Comparison of ENCODE assay signal across 1 cellular context in the genomic region with DNA sequence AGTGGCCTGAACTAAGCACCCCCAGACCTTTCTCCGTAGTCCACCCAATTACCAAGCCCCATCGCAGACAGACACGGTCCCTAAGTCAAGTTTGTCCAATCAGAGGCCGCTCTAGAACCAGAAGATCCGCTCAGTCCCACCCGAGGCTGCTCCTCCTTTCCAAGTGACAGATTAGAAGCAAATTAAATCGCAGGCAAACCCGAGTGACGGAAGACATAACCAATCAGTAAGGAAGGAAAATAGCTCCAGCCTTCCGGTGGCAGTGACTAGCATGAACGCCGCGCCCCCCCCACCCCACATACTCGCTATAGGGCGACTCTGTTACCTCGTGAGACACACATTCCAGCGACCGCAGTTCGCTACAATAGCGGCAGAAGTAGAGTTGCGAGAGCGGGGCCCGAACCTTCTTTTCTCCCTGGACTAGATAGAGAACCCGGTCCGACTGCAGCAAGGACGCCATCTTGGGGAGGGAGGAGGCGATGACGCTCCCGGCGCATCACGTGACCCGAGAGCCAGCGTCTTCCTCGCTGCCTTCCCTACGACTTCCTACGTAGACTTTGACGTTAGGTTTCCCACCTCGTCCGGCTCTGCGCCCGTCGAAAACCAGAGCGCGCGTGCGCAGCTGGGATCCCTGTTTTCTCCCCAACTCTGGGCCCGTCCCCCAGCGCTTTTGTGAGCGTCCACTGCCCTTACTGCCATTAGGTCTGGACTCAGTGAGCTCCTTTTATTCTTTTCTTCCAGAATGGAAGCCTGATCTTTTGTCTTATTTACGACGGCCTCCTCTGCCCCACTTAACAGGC.
TF ChIP-seq lines count a peak whose summit lies in the region.

Gene DCTN4 (minus strand): TSS at position 484 of the 800 bp plus-strand sequence. CDS start 24 bp downstream, at position 460.

TF ChIP-seq in HepG2, 621 proteins besides CTCF, POLR2A, EP300 and RAD21 (continued from another document and continues in another):
- peak; percentile 29; the same call in 1 of the 2 replicates for TF ChIP-seq ARID5B (CRISPR knock-in tag; IDR thresholded peaks at IDR 0.05)
- peak; percentile 98 for TF ChIP-seq HOXA3 (CRISPR knock-in tag; IDR thresholded peaks at IDR 0.05)
- no peak for TF ChIP-seq ZFP36L2 (CRISPR knock-in tag; IDR thresholded peaks at IDR 0.05)
- no peak for TF ChIP-seq SATB2 (CRISPR knock-in tag; IDR thresholded peaks at IDR 0.05)
- TF ChIP-seq ZNF180 (CRISPR knock-in tag; IDR thresholded peaks at IDR 0.05; ENCODE audit: borderline replicate concordance, low read depth), result no peak
- TF ChIP-seq ZNF777 (CRISPR knock-in tag; IDR thresholded peaks at IDR 0.05), result peak; percentile 94
- TF ChIP-seq, protein P1, sequence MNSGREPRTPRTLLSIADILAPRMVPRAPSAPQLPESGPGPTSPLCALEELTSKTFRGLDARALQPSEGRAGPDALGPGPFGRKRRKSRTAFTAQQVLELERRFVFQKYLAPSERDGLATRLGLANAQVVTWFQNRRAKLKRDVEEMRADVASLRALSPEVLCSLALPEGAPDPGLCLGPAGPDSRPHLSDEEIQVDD (CRISPR knock-in tag; IDR thresholded peaks at IDR 0.05; ENCODE audit: borderline replicate concordance), result no peak
- peak; percentile 86 for TF ChIP-seq GABPB1 (CRISPR knock-in tag; IDR thresholded peaks at IDR 0.05)
- no peak for TF ChIP-seq ATF5 (CRISPR knock-in tag; IDR thresholded peaks at IDR 0.05; ENCODE audit: low read depth)
- no peak for TF ChIP-seq ZNF839 (CRISPR knock-in tag; IDR thresholded peaks at IDR 0.05; ENCODE audit: borderline replicate concordance)
- TF ChIP-seq CREB3 (CRISPR knock-in tag; IDR thresholded peaks at IDR 0.05), result no peak
- no peak for TF ChIP-seq FOXA1 (IDR thresholded peaks at IDR 0.05)
- TF ChIP-seq FOXA1 (CRISPR knock-in tag; IDR thresholded peaks at IDR 0.05), result no peak
- 0 out of 2 replicates have a peak, but pooled peaks have one; percentile 15 for TF ChIP-seq SNAI1 (CRISPR knock-in tag; IDR thresholded peaks at IDR 0.05; ENCODE audit: borderline replicate concordance)
- no peak for TF ChIP-seq RARA (CRISPR knock-in tag; IDR thresholded peaks at IDR 0.05)
- peak; percentile 52; the same call in 1 of the 2 replicates for TF ChIP-seq DMAP1 (CRISPR knock-in tag; IDR thresholded peaks at IDR 0.05)
- TF ChIP-seq, protein P2, sequence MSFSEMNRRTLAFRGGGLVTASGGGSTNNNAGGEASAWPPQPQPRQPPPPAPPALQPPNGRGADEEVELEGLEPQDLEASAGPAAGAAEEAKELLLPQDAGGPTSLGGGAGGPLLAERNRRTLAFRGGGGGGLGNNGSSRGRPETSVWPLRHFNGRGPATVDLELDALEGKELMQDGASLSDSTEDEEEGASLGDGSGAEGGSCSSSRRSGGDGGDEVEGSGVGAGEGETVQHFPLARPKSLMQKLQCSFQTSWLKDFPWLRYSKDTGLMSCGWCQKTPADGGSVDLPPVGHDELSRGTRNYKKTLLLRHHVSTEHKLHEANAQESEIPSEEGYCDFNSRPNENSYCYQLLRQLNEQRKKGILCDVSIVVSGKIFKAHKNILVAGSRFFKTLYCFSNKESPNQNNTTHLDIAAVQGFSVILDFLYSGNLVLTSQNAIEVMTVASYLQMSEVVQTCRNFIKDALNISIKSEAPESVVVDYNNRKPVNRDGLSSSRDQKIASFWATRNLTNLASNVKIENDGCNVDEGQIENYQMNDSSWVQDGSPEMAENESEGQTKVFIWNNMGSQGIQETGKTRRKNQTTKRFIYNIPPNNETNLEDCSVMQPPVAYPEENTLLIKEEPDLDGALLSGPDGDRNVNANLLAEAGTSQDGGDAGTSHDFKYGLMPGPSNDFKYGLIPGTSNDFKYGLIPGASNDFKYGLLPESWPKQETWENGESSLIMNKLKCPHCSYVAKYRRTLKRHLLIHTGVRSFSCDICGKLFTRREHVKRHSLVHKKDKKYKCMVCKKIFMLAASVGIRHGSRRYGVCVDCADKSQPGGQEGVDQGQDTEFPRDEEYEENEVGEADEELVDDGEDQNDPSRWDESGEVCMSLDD (CRISPR knock-in tag; IDR thresholded peaks at IDR 0.05; ENCODE audit: borderline replicate concordance), result peak; percentile 53; the same call in 1 of the 2 replicates
- TF ChIP-seq ZNF44 (CRISPR knock-in tag; IDR thresholded peaks at IDR 0.05), result 0 out of 2 replicates have a peak, but pooled peaks have one; percentile 21
- TF ChIP-seq ZNF34 (CRISPR knock-in tag; IDR thresholded peaks at IDR 0.05; ENCODE audit: borderline replicate concordance), result peak; percentile 70; the same call in 1 of the 2 replicates
- TF ChIP-seq GPN1 (CRISPR knock-in tag; IDR thresholded peaks at IDR 0.05; ENCODE audit: borderline replicate concordance), result no peak
- TF ChIP-seq ZNF709 (CRISPR knock-in tag; IDR thresholded peaks at IDR 0.05), result peak; percentile 76
- no peak for TF ChIP-seq SMARCC2 (IDR thresholded peaks at IDR 0.05)
- TF ChIP-seq ZNF605 (CRISPR knock-in tag; IDR thresholded peaks at IDR 0.05), result 0 out of 2 replicates have a peak, but pooled peaks have one; percentile 43
- peak; percentile 89 for TF ChIP-seq ZNF761 (CRISPR knock-in tag; conservative IDR thresholded peaks at IDR 0.05)
- TF ChIP-seq, protein P3, sequence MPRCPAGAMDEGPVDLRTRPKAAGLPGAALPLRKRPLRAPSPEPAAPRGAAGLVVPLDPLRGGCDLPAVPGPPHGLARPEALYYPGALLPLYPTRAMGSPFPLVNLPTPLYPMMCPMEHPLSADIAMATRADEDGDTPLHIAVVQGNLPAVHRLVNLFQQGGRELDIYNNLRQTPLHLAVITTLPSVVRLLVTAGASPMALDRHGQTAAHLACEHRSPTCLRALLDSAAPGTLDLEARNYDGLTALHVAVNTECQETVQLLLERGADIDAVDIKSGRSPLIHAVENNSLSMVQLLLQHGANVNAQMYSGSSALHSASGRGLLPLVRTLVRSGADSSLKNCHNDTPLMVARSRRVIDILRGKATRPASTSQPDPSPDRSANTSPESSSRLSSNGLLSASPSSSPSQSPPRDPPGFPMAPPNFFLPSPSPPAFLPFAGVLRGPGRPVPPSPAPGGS (CRISPR knock-in tag; IDR thresholded peaks at IDR 0.05), result peak; percentile 58; the same call in 1 of the 2 replicates
- TF ChIP-seq, protein P4, sequence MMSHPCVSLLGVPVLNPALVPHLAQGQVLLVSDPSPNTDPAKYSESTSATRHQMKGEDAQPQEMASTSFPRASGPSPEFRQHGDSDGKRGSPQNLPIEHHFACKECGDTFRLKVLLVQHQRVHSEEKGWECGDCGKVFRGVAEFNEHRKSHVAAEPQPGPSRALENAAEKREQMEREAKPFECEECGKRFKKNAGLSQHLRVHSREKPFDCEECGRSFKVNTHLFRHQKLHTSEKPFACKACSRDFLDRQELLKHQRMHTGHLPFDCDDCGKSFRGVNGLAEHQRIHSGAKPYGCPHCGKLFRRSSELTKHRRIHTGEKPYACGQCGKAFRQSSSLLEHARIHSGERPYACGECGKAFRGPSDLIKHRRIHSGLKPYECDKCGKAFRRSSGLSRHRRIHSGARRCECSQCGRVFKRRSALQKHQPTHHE (CRISPR knock-in tag; IDR thresholded peaks at IDR 0.05; ENCODE audit: borderline replicate concordance), result peak; percentile 78; the same call in 1 of the 2 replicates
- no peak for TF ChIP-seq HHEX (CRISPR knock-in tag; IDR thresholded peaks at IDR 0.05)
- no peak; the same call in 1 of the 2 replicates for TF ChIP-seq ZNF441 (CRISPR knock-in tag; IDR thresholded peaks at IDR 0.05; ENCODE audit: borderline replicate concordance)
- 0 out of 2 replicates have a peak, but pooled peaks have one; percentile 78 for TF ChIP-seq GTF2F1 (IDR thresholded peaks at IDR 0.05; ENCODE audit: low read length)
- TF ChIP-seq GLI4 (CRISPR knock-in tag; IDR thresholded peaks at IDR 0.05; ENCODE audit: borderline replicate concordance), result 0 out of 2 replicates have a peak, but pooled peaks have one; percentile 27
- TF ChIP-seq ZNF383 (CRISPR knock-in tag; IDR thresholded peaks at IDR 0.05; ENCODE audit: borderline replicate concordance), result no peak; the same call in 1 of the 2 replicates
- TF ChIP-seq ZNF260 (CRISPR knock-in tag; IDR thresholded peaks at IDR 0.05; ENCODE audit: borderline replicate concordance, low read depth), result no peak
- no peak for TF ChIP-seq CBFB (CRISPR knock-in tag; IDR thresholded peaks at IDR 0.05)
- peak; percentile 96 for TF ChIP-seq ZNF501 (CRISPR knock-in tag; IDR thresholded peaks at IDR 0.05)
- TF ChIP-seq PBX3 (CRISPR knock-in tag; IDR thresholded peaks at IDR 0.05; ENCODE audit: borderline replicate concordance), result no peak
- no peak for TF ChIP-seq PRMT3 (CRISPR knock-in tag; IDR thresholded peaks at IDR 0.05; ENCODE audit: borderline replicate concordance, low read depth)
- peak; percentile 52; the same call in 1 of the 2 replicates for TF ChIP-seq MAZ (IDR thresholded peaks at IDR 0.05; ENCODE audit: borderline replicate concordance, low read depth, low read length)
- TF ChIP-seq MAZ (CRISPR knock-in tag; IDR thresholded peaks at IDR 0.05; ENCODE audit: low read depth), result peak; percentile 82
- TF ChIP-seq, protein P5, sequence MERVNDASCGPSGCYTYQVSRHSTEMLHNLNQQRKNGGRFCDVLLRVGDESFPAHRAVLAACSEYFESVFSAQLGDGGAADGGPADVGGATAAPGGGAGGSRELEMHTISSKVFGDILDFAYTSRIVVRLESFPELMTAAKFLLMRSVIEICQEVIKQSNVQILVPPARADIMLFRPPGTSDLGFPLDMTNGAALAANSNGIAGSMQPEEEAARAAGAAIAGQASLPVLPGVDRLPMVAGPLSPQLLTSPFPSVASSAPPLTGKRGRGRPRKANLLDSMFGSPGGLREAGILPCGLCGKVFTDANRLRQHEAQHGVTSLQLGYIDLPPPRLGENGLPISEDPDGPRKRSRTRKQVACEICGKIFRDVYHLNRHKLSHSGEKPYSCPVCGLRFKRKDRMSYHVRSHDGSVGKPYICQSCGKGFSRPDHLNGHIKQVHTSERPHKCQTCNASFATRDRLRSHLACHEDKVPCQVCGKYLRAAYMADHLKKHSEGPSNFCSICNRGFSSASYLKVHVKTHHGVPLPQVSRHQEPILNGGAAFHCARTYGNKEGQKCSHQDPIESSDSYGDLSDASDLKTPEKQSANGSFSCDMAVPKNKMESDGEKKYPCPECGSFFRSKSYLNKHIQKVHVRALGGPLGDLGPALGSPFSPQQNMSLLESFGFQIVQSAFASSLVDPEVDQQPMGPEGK (CRISPR knock-in tag; IDR thresholded peaks at IDR 0.05), result peak; percentile 40; the same call in 1 of the 2 replicates
- TF ChIP-seq ZIK1 (CRISPR knock-in tag; IDR thresholded peaks at IDR 0.05; ENCODE audit: borderline replicate concordance, low read depth), result no peak
- peak; percentile 77; the same call in 1 of the 2 replicates for TF ChIP-seq ZSCAN31 (CRISPR knock-in tag; IDR thresholded peaks at IDR 0.05; ENCODE audit: low read depth)
- TF ChIP-seq ZNF788 (CRISPR knock-in tag; IDR thresholded peaks at IDR 0.05; ENCODE audit: borderline replicate concordance), result peak; percentile 62; the same call in 1 of the 2 replicates
- TF ChIP-seq IKZF4 (CRISPR knock-in tag; IDR thresholded peaks at IDR 0.05; ENCODE audit: borderline replicate concordance, low read depth, not compliant biosample characterization), result no peak
